In the genomic region with DNA sequence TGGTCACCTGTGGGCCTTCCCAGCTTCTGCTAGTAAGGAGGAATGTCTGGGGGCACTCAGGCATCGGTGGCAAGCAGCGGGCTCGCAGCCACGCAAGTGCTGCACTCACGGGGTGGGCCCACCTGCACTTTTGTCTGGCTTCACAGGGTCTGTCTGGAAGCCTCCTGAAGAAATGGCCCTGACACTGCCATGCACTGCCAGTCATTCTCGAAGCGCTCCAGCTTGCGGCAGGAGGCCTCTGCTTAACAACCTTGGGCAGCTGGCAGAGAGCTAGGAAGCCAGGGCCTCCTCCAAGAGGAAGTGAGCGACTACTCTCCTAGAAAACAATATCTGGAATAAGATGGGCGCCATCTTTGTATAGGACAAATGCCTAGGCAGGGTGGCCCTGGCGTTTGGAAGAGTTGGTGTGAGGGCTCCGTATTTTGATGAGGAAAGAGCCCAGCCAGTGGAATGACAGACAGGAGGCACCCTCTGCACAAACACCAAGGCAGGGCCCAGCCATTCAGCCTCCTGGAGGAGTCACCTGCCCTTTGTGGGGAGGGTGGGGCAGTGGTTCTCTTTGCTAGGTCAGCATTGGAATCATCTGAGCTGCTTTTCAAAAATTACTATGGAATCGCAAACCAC, we compare ENCODE assay signal across 28 cellular contexts.
"Had no signal": no experiment of that assay in that cellular context is flagged by ENCODE, and none has a peak within 500 bp of the region (broad histone marks: within the 10 kb centered on the region; RNA-seq: fewer than 3 reads in every experiment).

No MANE protein-coding gene starts in this region.

- DNase-seq: activated B cell treated with CpG ODN at 0.5 μM for 24 hours; activated CD4-positive, alpha-beta memory T cell treated with anti-CD3 and anti-CD28 coated beads, Interleukin-2, amount 10 ng/mL, durations not matched to agents 7 days and 5 days; activated CD4-positive, alpha-beta T cell treated with anti-CD3 and anti-CD28 coated beads for 48 hours; activated CD4-positive, alpha-beta T cell treated with anti-CD3 and anti-CD28 coated beads, Interleukin-2, amount 50 U/mL, for 4 hours; activated CD8-positive, alpha-beta memory T cell treated with anti-CD3 and anti-CD28 coated beads, Interleukin-2, amount 50 U/mL, for 48 hours; activated gamma-delta T cell; activated naive CD4-positive, alpha-beta T cell; activated naive CD4-positive, alpha-beta T cell treated with anti-CD3 and anti-CD28 coated beads, Interleukin-2, amount 10 ng/mL, durations not matched to agents 7 days and 5 days; activated naive CD8-positive, alpha-beta T cell treated with anti-CD3 and anti-CD28 coated beads, Interleukin-2, amount 10 ng/mL, durations not matched to agents 7 days and 5 days; activated T-cell treated with anti-CD3 and anti-CD28 coated beads for 4 hours; activated T-cell treated with anti-CD3 and anti-CD28 coated beads, Interleukin-2, amount 50 U/mL, for 24 hours; activated T-cell treated with anti-CD3 and anti-CD28 coated beads, Interleukin-2, amount 50 U/mL, for 72 hours; dorsolateral prefrontal cortex; effector memory CD4-positive, alpha-beta T cell; endodermal cell; foreskin keratinocyte; gastrocnemius medialis; T-helper 1 cell; T-helper 17 cell; T1000; WERI-Rb-1 had no signal

- H3K36me3 Mint-ChIP-seq: activated naive CD4-positive, alpha-beta T cell treated with anti-CD3 and anti-CD28 coated beads, Interleukin-2, amount 10 ng/mL, durations not matched to agents 7 days and 5 days; activated naive CD4-positive, alpha-beta T cell treated with anti-CD3 and anti-CD28 coated beads, Interleukin-2, amount 50 U/mL, for 72 hours; activated naive CD8-positive, alpha-beta T cell treated with anti-CD3 and anti-CD28 coated beads, Interleukin-2, amount 10 ng/mL, durations not matched to agents 7 days and 5 days; brain had no signal

- H3K27ac Mint-ChIP-seq: activated B cell treated with CpG ODN at 0.5 μM for 24 hours; activated CD4-positive, alpha-beta memory T cell treated with anti-CD3 and anti-CD28 coated beads, Interleukin-2, amount 10 ng/mL, durations not matched to agents 7 days and 5 days; activated naive CD4-positive, alpha-beta T cell treated with anti-CD3 and anti-CD28 coated beads, Interleukin-2, amount 10 ng/mL, durations not matched to agents 7 days and 5 days; activated naive CD4-positive, alpha-beta T cell treated with anti-CD3 and anti-CD28 coated beads, Interleukin-2, amount 50 U/mL, for 72 hours; activated naive CD8-positive, alpha-beta T cell treated with anti-CD3 and anti-CD28 coated beads, Interleukin-2, amount 10 ng/mL, durations not matched to agents 7 days and 5 days; activated T-cell treated with anti-CD3 and anti-CD28 coated beads, Interleukin-2, amount 50 U/mL, for 24 hours; activated T-cell treated with anti-CD3 and anti-CD28 coated beads, Interleukin-2, amount 50 U/mL, for 72 hours; brain; dendritic cell treated with granulocyte-macrophage colony-stimulating factor and Interleukin-4, amounts not matched to agents 40 ng/mL and 50 ng/mL, for 4 days; endodermal cell; T-helper 17 cell; T-helper 2 cell treated with Interferon-gamma antibody and Interleukin-4, amounts not matched to agents 5 μg/mL and 100 μg/mL, for 36 hours had no signal

- H3K9me3 ChIP-seq: ascending aorta, gastrocnemius medialis had no signal

- H3K4me1 Mint-ChIP-seq: activated B cell treated with CpG ODN at 0.5 μM for 24 hours; activated CD4-positive, alpha-beta memory T cell treated with anti-CD3 and anti-CD28 coated beads, Interleukin-2, amount 10 ng/mL, durations not matched to agents 7 days and 5 days; activated naive CD4-positive, alpha-beta T cell treated with anti-CD3 and anti-CD28 coated beads, Interleukin-2, amount 10 ng/mL, durations not matched to agents 7 days and 5 days; activated naive CD8-positive, alpha-beta T cell treated with anti-CD3 and anti-CD28 coated beads, Interleukin-2, amount 10 ng/mL, durations not matched to agents 7 days and 5 days; central memory CD8-positive, alpha-beta T cell; endodermal cell; T-helper 17 cell had no signal

- H3K4me3 Mint-ChIP-seq: activated B cell treated with CpG ODN at 0.5 μM for 24 hours; activated CD4-positive, alpha-beta memory T cell treated with anti-CD3 and anti-CD28 coated beads, Interleukin-2, amount 10 ng/mL, durations not matched to agents 7 days and 5 days; activated naive CD4-positive, alpha-beta T cell treated with anti-CD3 and anti-CD28 coated beads, Interleukin-2, amount 10 ng/mL, durations not matched to agents 7 days and 5 days; activated naive CD8-positive, alpha-beta T cell treated with anti-CD3 and anti-CD28 coated beads, Interleukin-2, amount 10 ng/mL, durations not matched to agents 7 days and 5 days; activated T-cell treated with anti-CD3 and anti-CD28 coated beads, Interleukin-2, amount 50 U/mL, for 24 hours; activated T-cell treated with anti-CD3 and anti-CD28 coated beads, Interleukin-2, amount 50 U/mL, for 72 hours; brain; central memory CD8-positive, alpha-beta T cell; dendritic cell treated with granulocyte-macrophage colony-stimulating factor and Interleukin-4, amounts not matched to agents 40 ng/mL and 50 ng/mL, for 4 days; endodermal cell; T-helper 17 cell; T-helper 2 cell treated with Interferon-gamma antibody and Interleukin-4, amounts not matched to agents 5 μg/mL and 100 μg/mL, for 36 hours had no signal

- H3K4me3 ChIP-seq: ascending aorta, coronary artery, dorsolateral prefrontal cortex, gastrocnemius medialis had no signal

- H3K36me3 ChIP-seq: ascending aorta, gastrocnemius medialis, WERI-Rb-1 had no signal

- H3K4me1 ChIP-seq: ascending aorta, foreskin keratinocyte, gastrocnemius medialis had no signal

- H3K27ac ChIP-seq: ascending aorta, coronary artery, foreskin keratinocyte, gastrocnemius medialis, WERI-Rb-1 had no signal

- H3K27me3 Mint-ChIP-seq: activated CD4-positive, alpha-beta memory T cell treated with anti-CD3 and anti-CD28 coated beads, Interleukin-2, amount 10 ng/mL, durations not matched to agents 7 days and 5 days; activated naive CD4-positive, alpha-beta T cell treated with anti-CD3 and anti-CD28 coated beads, Interleukin-2, amount 10 ng/mL, durations not matched to agents 7 days and 5 days; activated naive CD8-positive, alpha-beta T cell treated with anti-CD3 and anti-CD28 coated beads, Interleukin-2, amount 10 ng/mL, durations not matched to agents 7 days and 5 days had no signal

- H3K27me3 ChIP-seq: ascending aorta, dorsolateral prefrontal cortex, foreskin keratinocyte, gastrocnemius medialis had no signal

- H3K9me3 Mint-ChIP-seq: activated B cell treated with CpG ODN at 0.5 μM for 24 hours; activated CD4-positive, alpha-beta memory T cell treated with anti-CD3 and anti-CD28 coated beads, Interleukin-2, amount 10 ng/mL, durations not matched to agents 7 days and 5 days; activated naive CD4-positive, alpha-beta T cell treated with anti-CD3 and anti-CD28 coated beads, Interleukin-2, amount 10 ng/mL, durations not matched to agents 7 days and 5 days; activated naive CD4-positive, alpha-beta T cell treated with anti-CD3 and anti-CD28 coated beads, Interleukin-2, amount 50 U/mL, for 72 hours; activated naive CD8-positive, alpha-beta T cell treated with anti-CD3 and anti-CD28 coated beads, Interleukin-2, amount 10 ng/mL, durations not matched to agents 7 days and 5 days; activated T-cell treated with anti-CD3 and anti-CD28 coated beads, Interleukin-2, amount 50 U/mL, for 24 hours; activated T-cell treated with anti-CD3 and anti-CD28 coated beads, Interleukin-2, amount 50 U/mL, for 72 hours; brain; central memory CD8-positive, alpha-beta T cell; dendritic cell treated with granulocyte-macrophage colony-stimulating factor and Interleukin-4, amounts not matched to agents 40 ng/mL and 50 ng/mL, for 4 days; endodermal cell; T-helper 2 cell treated with Interferon-gamma antibody and Interleukin-4, amounts not matched to agents 5 μg/mL and 100 μg/mL, for 36 hours had no signal
